Comparison of ENCODE assay signal across 9 cellular contexts in the genomic region with DNA sequence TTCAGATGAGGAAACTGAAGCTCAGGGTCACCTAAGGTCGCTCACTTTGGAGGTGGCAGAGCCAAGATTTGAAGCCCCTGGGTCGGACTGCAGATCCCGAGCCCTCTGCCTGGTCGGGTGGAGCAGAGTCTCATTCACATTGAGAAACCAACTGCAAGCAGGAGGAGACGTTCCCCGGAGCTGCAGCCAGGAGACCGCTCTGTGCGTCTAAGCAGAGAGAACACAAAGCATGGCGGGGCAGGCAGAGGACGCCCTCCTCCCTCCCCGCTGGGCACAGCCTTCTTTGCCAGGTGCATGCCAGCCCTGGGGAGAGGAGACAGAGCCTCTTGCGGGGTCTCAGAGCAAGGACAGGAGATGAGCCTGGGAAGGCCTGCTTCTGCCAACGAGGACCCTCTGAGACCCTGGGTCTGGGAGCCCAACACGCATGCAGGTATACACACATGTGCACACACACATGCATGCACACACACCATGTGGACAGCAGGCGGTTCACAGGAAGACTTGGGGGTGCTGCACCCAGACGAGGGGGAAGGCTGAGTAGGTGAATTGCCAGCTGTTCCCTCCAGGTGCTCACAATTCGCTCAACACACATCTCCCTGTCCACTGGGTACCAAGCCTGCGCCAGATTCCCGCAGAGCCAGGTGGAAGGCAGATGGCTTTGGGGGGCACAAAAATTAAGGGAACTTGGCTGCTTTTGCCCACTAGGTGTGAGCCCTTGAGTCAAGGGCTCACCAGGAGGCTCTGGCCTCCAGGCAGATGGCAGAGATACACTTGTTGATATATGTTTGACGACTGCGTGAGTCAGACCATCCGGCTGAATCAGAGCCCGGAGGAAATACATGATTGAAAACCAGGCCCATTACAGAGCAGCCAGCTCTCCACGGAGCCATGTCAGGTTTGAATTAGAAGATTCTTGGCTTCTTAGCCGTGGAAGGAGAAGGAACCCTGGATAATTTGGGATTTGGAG. TPM values are rescaled to one million over a fixed set of nuclear protein-coding genes. Genes with fewer than 3 reads are reported as not detected.
DNase-seq lines count a peak whose midpoint lies in the region; ATAC-seq and TF ChIP-seq lines count a peak whose summit lies in the region.
"Had no signal": no experiment of that assay in that cellular context is flagged by ENCODE, and none has a peak within 500 bp of the region (broad histone marks: within the 10 kb centered on the region; RNA-seq: fewer than 3 reads in every experiment).

No MANE protein-coding gene starts in this region.

- H2BK15ac ChIP-seq in mesendoderm (replicated peaks; ENCODE audit: low read depth): no peak overlapping the region

- no peaks in the 10 kb centered on the region for H3K36me3 ChIP-seq in mesendoderm (ENCODE audit: control insufficient read depth, insufficient read depth, low read length)

- H3K79me1 ChIP-seq in mesendoderm (ENCODE audit: low read length): no peaks in the 10 kb centered on the region

- no peak overlapping the region for H3K4me3 ChIP-seq in mesendoderm (ENCODE audit: low read length)

- ATAC-seq in activated CD4-positive, CD25-positive, alpha-beta regulatory T cell treated with anti-CD3 and anti-CD28 coated beads, Interleukin-2, amount 50 U/mL, for 24 hours: peak; percentile 93 to 97
- ATAC-seq in omental fat pad (ENCODE audit: low FRiP score): peak; percentile 50

- H3K23ac ChIP-seq in mesendoderm (ENCODE audit: low read length): no peak overlapping the region

- no peak overlapping the region for H4K8ac ChIP-seq in mesendoderm (ENCODE audit: low read depth, low read length)

- H3K4me2 ChIP-seq in mesendoderm (ENCODE audit: low read length): no peak overlapping the region

- no peak overlapping the region for H3K18ac ChIP-seq in mesendoderm (ENCODE audit: low read length)

- H3K79me2 ChIP-seq in mesendoderm (ENCODE audit: control insufficient read depth, insufficient read depth, low read length): no peaks in the 10 kb centered on the region

- H3K56ac ChIP-seq in mesendoderm (ENCODE audit: low read length): no peak overlapping the region

- H3K4ac ChIP-seq in mesendoderm (ENCODE audit: low read depth, low read length): no peak overlapping the region

- peaks cover 2% of the 10 kb centered on the region for H3K27me3 ChIP-seq in mesendoderm (ENCODE audit: insufficient read depth, low read length, poor library complexity)

- H4K5ac ChIP-seq in mesendoderm (ENCODE audit: low read length): no peak overlapping the region

- no peak overlapping the region for H3K27ac ChIP-seq in mesendoderm (ENCODE audit: low read depth, low read length)

- no CpG with 5 or more reads among the region's 25 CpGs for WGBS in mesendoderm (ENCODE audit: extremely low coverage, insufficient coverage, low lambda C conversion rate)

- no peak for DNase-seq in activated CD4-positive, CD25-positive, alpha-beta regulatory T cell (lab: John Stamatoyannopoulos, UW)
- peak; percentile 85 to 92 for DNase-seq in NCI-H524 (lab: John Stamatoyannopoulos, UW)
- DNase-seq in astrocyte of the hippocampus (ENCODE audit: low read depth, low spot score): peak; percentile 70
- no peak for DNase-seq in omental fat pad (ENCODE audit: low spot score)
- DNase-seq in ecto neural progenitor cell (ENCODE audit: low spot score): no peak
- no peak for DNase-seq in mesendoderm
- DNase-seq in NCI-H1436 treated with DMSO at 0.1 percent for 48 hours (lab: John Stamatoyannopoulos, UW): no peak

- H3K4me1 ChIP-seq in mesendoderm (ENCODE audit: control insufficient read depth, low read depth, low read length): no peaks in the 10 kb centered on the region

- no peak overlapping the region for H3K9ac ChIP-seq in mesendoderm (ENCODE audit: low read length)

- no peak overlapping the region for H2BK120ac ChIP-seq in mesendoderm (ENCODE audit: low read depth, low read length)

- no peak for TF ChIP-seq CTCF in omental fat pad (IDR thresholded peaks at IDR 0.05)

- no peak overlapping the region for H2AK5ac ChIP-seq in mesendoderm (ENCODE audit: low read length)

- no peak overlapping the region for H2BK5ac ChIP-seq in mesendoderm (ENCODE audit: low read length)

RNA-seq across cellular contexts. Expression of a gene that starts 5.5 kb away (rescaled TPM):
- under 1 TPM in 2 of 4 donors, not detected in 2; 0.24 to 0.25 TPM for total RNA-seq in omental fat pad
- polyA plus RNA-seq in mesendoderm (2013, experiment 1 of 2): 0.76 TPM
- 0.73 TPM for polyA plus RNA-seq in mesendoderm (2013, experiment 2 of 2)
- total RNA-seq: neural crest cell had no signal

Comparison
In these comparisons a context has a peak if more than half of its experiments do, and no peak if none do; other contexts are left out.
1. DNase-seq: peak in NCI-H524 (2 of 2) and astrocyte of the hippocampus (single experiment); none in activated CD4-positive, CD25-positive, alpha-beta regulatory T cell (0 of 4), omental fat pad (single experiment), ecto neural progenitor cell (single experiment), mesendoderm (single experiment) and NCI-H1436 treated with DMSO at 0.1 percent for 48 hours (single experiment).